In the genomic region with DNA sequence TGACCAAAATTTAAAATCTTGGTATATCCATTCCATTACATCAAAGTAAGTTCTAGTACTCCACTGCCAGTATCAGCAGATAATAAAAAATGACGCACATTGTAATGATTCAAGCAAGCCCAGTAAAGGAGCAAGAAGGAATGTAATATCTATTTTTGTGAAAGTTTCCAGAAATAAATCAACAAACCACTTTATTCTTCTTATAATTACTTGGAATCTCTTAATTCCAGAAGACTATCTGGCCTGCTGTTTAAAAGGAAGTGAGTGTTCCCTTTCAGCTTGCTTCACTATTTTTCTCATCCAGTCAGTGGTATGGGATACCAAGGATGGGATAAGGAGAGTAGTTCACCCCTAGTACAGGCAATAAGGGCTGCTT, we compare ENCODE assay signal across 18 cellular contexts. TPM values are rescaled to one million over a fixed set of nuclear protein-coding genes. Genes with fewer than 3 reads are reported as not detected.
A peak's percentile ranks its signal among the peaks of the same experiment; 100 is the strongest.
DNase-seq lines count a peak whose midpoint lies in the region; ATAC-seq, FAIRE-seq and TF ChIP-seq lines count a peak whose summit lies in the region.
"Had no signal": no experiment of that assay in that cellular context is flagged by ENCODE, and none has a peak within 500 bp of the region (broad histone marks: within the 10 kb centered on the region; RNA-seq: fewer than 3 reads in every experiment).

No MANE protein-coding gene starts in this region.

- H3K4me2 ChIP-seq in GM23248 (ENCODE audit: unreplicated experiment) (peak overlapping the region; percentile 71), H1 (ENCODE audit: insufficient read depth in 1 of 2, low read depth in 2 of 2, low read length in 2 of 2) (peak overlapping the region in 1 of 2 experiments; percentile 49; a peak in 1 of 4 replicates)

- TF ChIP-seq CTCF in H1 (IDR thresholded peaks at IDR 0.05; ENCODE audit: control extremely low read depth in 1 of 3, insufficient read depth in 1 of 3, low read depth in 1 of 3, low read length in 3 of 3) (no peak), left lung (IDR thresholded peaks at IDR 0.05) (no peak), stomach (IDR thresholded peaks at IDR 0.05) (no peak), BE2C (IDR thresholded peaks at IDR 0.05; ENCODE audit: low read depth, low read length) (no peak)

- no peaks in the 10 kb centered on the region for H3K9me2 ChIP-seq in GM23248 (ENCODE audit: insufficient read depth)

- H3K9me3 ChIP-seq in GM23248 (ENCODE audit: low read depth) = no peaks in the 10 kb centered on the region
- H3K9me3 ChIP-seq in H1 (ENCODE audit: insufficient read depth in 2 of 2, low read depth in 1 of 2, low read length in 1 of 2) = peaks cover 0 to 3% of the 10 kb centered on the region in 2 experiments; a peak in 2 of 4 replicates
- H3K9me3 ChIP-seq in left lung = no peaks in the 10 kb centered on the region
- peaks cover 0 to 5% (median 0%) of the 10 kb centered on the region in 4 donors for H3K9me3 ChIP-seq in stomach
- H3K9me3 ChIP-seq in BE2C = no peaks in the 10 kb centered on the region
- H3K9me3 ChIP-seq: SJSA1 had no signal

- H3K14ac ChIP-seq in H1 (ENCODE audit: insufficient read length) = no peak overlapping the region

- no peak overlapping the region for H2BK15ac ChIP-seq in H1 (ENCODE audit: low read length)

- H4K91ac ChIP-seq in H1 (replicated peaks; ENCODE audit: insufficient read length, low read length) = no peak overlapping the region

- POLR2A ChIA-PET in H1 (lab: Charles Lee; ENCODE audit: partially characterized antibody) = interaction anchor here (2.0 kb wide), 1 partner anchor 42 kb away, joined by 6 read pairs; the partner anchor contains the start of gene DSE

- TF ChIP-seq EP300 in H1 (IDR thresholded peaks at IDR 0.05; ENCODE audit: borderline replicate concordance in 1 of 2, low read depth in 2 of 2, low read length in 2 of 2) (no peak), stomach (IDR thresholded peaks at IDR 0.05) (no peak)

- no peak overlapping the region for H2BK20ac ChIP-seq in H1 (ENCODE audit: low read length)

- H3K36me3 ChIP-seq in GM23248 (ENCODE audit: low read depth) (no peaks in the 10 kb centered on the region), H1 (ENCODE audit: control insufficient read depth in 2 of 4, insufficient read depth in 4 of 4, low read length in 3 of 4) (no peaks in the 10 kb centered on the region), left lung (no peaks in the 10 kb centered on the region), stomach (no peaks in the 10 kb centered on the region), BE2C (no peaks in the 10 kb centered on the region)
- H3K36me3 ChIP-seq: SJSA1 had no signal

- CTCF ChIA-PET in H1 (lab: Charles Lee; ENCODE audit: partially characterized antibody) = interaction anchor here (1.3 to 1.6 kb wide), 2 partner anchors 41 to 60 kb away, joined by 4 read pairs; no protein-coding TSS in a partner anchor

- H2BK12ac ChIP-seq in H1 (ENCODE audit: low read depth, low read length) = no peak overlapping the region

- H3K18ac ChIP-seq in H1 (ENCODE audit: extremely low read depth, low read length) = no peak overlapping the region

- peak overlapping the region; percentile 16 for H4K5ac ChIP-seq in H1 (ENCODE audit: insufficient read length, low read depth, low read length)

- no peak overlapping the region for H3K4ac ChIP-seq in H1 (replicated peaks; ENCODE audit: insufficient read length, low read depth, low read length)

- no peak for FAIRE-seq in H1 (lab: Jason Lieb, UNC)
- FAIRE-seq: bronchial epithelial cell, GM12878, HepG2 had no signal

- intact Hi-C loops in left lung (cut with DNase I) (no loop called here), stomach (cut with DNase I; ENCODE audit: low total_unique reads) (no loop called here)

- no peak for TF ChIP-seq RAD21 in H1 (IDR thresholded peaks at IDR 0.05 in 1 of 2, conservative IDR thresholded peaks at IDR 0.05 in 1 of 2; ENCODE audit: low read depth in 2 of 2, low read length in 2 of 2)

- H3K27ac ChIP-seq in GM23248 (peak overlapping the region; percentile 38), H1 (ENCODE audit: low read depth, low read length) (no peak overlapping the region), left lung (peak overlapping the region in 1 of 2 donors; percentile 34), stomach (peak overlapping the region in 3 of 5 donors; percentile 6 to 55 (median 38))
- H3K27ac ChIP-seq: C4-2B, SJSA1, skin epidermis had no signal

- in situ Hi-C loops in GM23248 (cut with MboI) = no loop called here

- 0 out of 2 replicates have a peak overlapping the region, but pooled peaks have one; percentile 21 for H3K4me3 ChIP-seq in GM23248
- H3K4me3 ChIP-seq in H1 (ENCODE audit: extremely low read depth in 1 of 4, insufficient read depth in 2 of 4, low read depth in 3 of 4, low read length in 4 of 4) = peak overlapping the region in 1 of 4 experiments; percentile 31; a peak in 1 of 8 replicates
- H3K4me3 ChIP-seq in left lung = no peak overlapping the region
- no peak overlapping the region for H3K4me3 ChIP-seq in stomach
- H3K4me3 ChIP-seq in BE2C (ENCODE audit: low read depth, low read length) = no peak overlapping the region
- H3K4me3 ChIP-seq: GM12878, SJSA1, skin epidermis had no signal

- TF ChIP-seq POLR2A in H1 (IDR thresholded peaks at IDR 0.05; ENCODE audit: control extremely low read depth in 1 of 2, low read depth in 2 of 2, low read length in 2 of 2) (no peak), stomach (IDR thresholded peaks at IDR 0.05) (no peak)

- H3K79me1 ChIP-seq in H1 (ENCODE audit: low read depth, low read length) = no peaks in the 10 kb centered on the region

- H4K8ac ChIP-seq in H1 (ENCODE audit: extremely low read depth, insufficient read depth, low read length) = no peak overlapping the region

- peaks cover 15% of the 10 kb centered on the region; the same call in 1 of the 2 replicates for H3F3A ChIP-seq in GM23248 (ENCODE audit: insufficient read depth)

- peak; percentile 44 for ATAC-seq in left lung
- no peak for ATAC-seq in GM18861 (IDR thresholded peaks at IDR 0.05; ENCODE audit: unreplicated experiment)
- ATAC-seq: GM12878, HepG2 had no signal

- no peak overlapping the region for H2BK120ac ChIP-seq in H1 (replicated peaks; ENCODE audit: low read depth, low read length)

- H3K4me1 ChIP-seq in GM23248 (ENCODE audit: insufficient read depth) (peaks cover 37% of the 10 kb centered on the region), H1 (replicated peaks in 1 of 4; ENCODE audit: control insufficient read depth in 3 of 4, insufficient read depth in 4 of 4, low read length in 3 of 4) (peaks cover 3 to 32% (median 24%) of the 10 kb centered on the region in 4 experiments; a peak in 6 of 7 replicates), left lung (peaks cover 3 to 7% of the 10 kb centered on the region in 2 donors), stomach (peaks cover 0 to 8% (median 0%) of the 10 kb centered on the region in 4 donors), BE2C (peaks cover 8% of the 10 kb centered on the region; the same call in 1 of the 2 replicates)
- H3K4me1 ChIP-seq: SJSA1 had no signal

- H3K79me2 ChIP-seq in GM23248 (ENCODE audit: insufficient read depth) = no peaks in the 10 kb centered on the region
- no peaks in the 10 kb centered on the region for H3K79me2 ChIP-seq in H1 (ENCODE audit: control insufficient read depth in 1 of 2, insufficient read depth in 2 of 2, low read length in 2 of 2)

- no peak overlapping the region for H3K9ac ChIP-seq in GM23248
- H3K9ac ChIP-seq in H1 (replicated peaks in 1 of 4; ENCODE audit: extremely low read depth in 1 of 4, low read depth in 3 of 4, low read length in 3 of 4) = no peak overlapping the region

- no peak overlapping the region for H2BK5ac ChIP-seq in H1 (ENCODE audit: low read depth, low read length)

- H3K56ac ChIP-seq in H1 (replicated peaks; ENCODE audit: insufficient read length, low read depth, low read length) = no peak overlapping the region

- no peaks in the 10 kb centered on the region for H3K27me3 ChIP-seq in GM23248 (replicated peaks; ENCODE audit: insufficient read depth)
- no peaks in the 10 kb centered on the region for H3K27me3 ChIP-seq in H1 (replicated peaks in 1 of 4; ENCODE audit: control insufficient read depth in 3 of 4, extremely low read depth in 1 of 4, insufficient read depth in 3 of 4, low read length in 3 of 4)
- no peaks in the 10 kb centered on the region for H3K27me3 ChIP-seq in left lung
- no peaks in the 10 kb centered on the region for H3K27me3 ChIP-seq in stomach
- H3K27me3 ChIP-seq in BE2C = no peaks in the 10 kb centered on the region
- H3K27me3 ChIP-seq: SJSA1 had no signal

- H2AFZ ChIP-seq in GM23248 (peak overlapping the region; percentile 46), H1 (ENCODE audit: low read length) (no peak overlapping the region)

- no peak overlapping the region for H2AK5ac ChIP-seq in H1 (ENCODE audit: low read depth, low read length)

- H3K23ac ChIP-seq in H1 (ENCODE audit: insufficient read length) = no peak overlapping the region

- 5 to 12% methylated on average over 1 of the region's 1 CpG for WGBS in GM23248 (ENCODE audit: low coverage in 1 of 2, low lambda C conversion rate in 2 of 2, missing lambda C conversion rate in 2 of 2), 2 experiments
- 54% methylated on average over 1 of the region's 1 CpG; no CpG with 5 or more reads in 1 of the 2 experiments for WGBS in H1 (ENCODE audit: extremely low coverage in 1 of 2, insufficient coverage in 1 of 2, insufficient read length in 1 of 2, insufficient replicate concordance in 2 of 2, low coverage in 1 of 2, low lambda C conversion rate in 2 of 2, missing lambda C conversion rate in 1 of 2), 2 experiments
- WGBS in stomach, 5 donors = 69 to 91% (median 78%) methylated on average over 1 of the region's 1 CpG

- no peaks in the 10 kb centered on the region for H3K23me2 ChIP-seq in H1 (ENCODE audit: low read depth, low read length)

- DNase-seq in GM23248 (peak; percentile 42), H1 (ENCODE audit: low read depth in 1 of 2, low spot score in 2 of 2) (no peak), left lung (no peak), stomach (no peak), BE2C (no peak), islet precursor cell (no peak), NCI-H2227 (lab: John Stamatoyannopoulos, UW; ENCODE audit: unreplicated experiment) (no peak)
- DNase-seq: activated CD8-positive, alpha-beta memory T cell treated with anti-CD3 and anti-CD28 coated beads for 24 hours; activated naive CD4-positive, alpha-beta T cell; DMS79 treated with DMSO at 0.1 percent for 48 hours; head of caudate nucleus had no signal

- H4K20me1 ChIP-seq in GM23248 (ENCODE audit: insufficient read depth) (no peaks in the 10 kb centered on the region), H1 (replicated peaks in 1 of 2; ENCODE audit: control insufficient read depth in 1 of 2, insufficient read depth in 2 of 2, low read length in 2 of 2) (no peaks in the 10 kb centered on the region)

RNA-seq across cellular contexts. Expression of gene DSE, which starts 42.2 kb away (rescaled TPM):
- total RNA-seq in GM23248 (2014; rRNA removed; shearing (Covaris generic)) = 76.9 and 83.9 TPM in 2 replicates
- 42.7 and 44.6 TPM in 2 replicates for polyA plus RNA-seq in GM23248 (2016; fragmentation: Nextera tagmentation; extraction: Ambion mirVana)
- total RNA-seq in H1 (2021; fragmentation: NEBNext Ultra II Directional; extraction: Animal tissue kit (Norgen Biotek cat#: 25700)) = 88.0 and 94.4 TPM in 2 replicates
- 32.5 and 41.8 TPM in 2 replicates for polyA plus RNA-seq in H1 (2011; rRNA removed)
- 28.3 TPM for polyA plus RNA-seq in H1 (2011; cell fraction: cytosol; rRNA removed)
- 65.3 TPM for polyA plus RNA-seq in H1 (2011; cell fraction: nucleus; rRNA removed)
- 32.5 to 44.3 TPM (median 39.1 TPM) in 4 replicates for polyA plus RNA-seq in H1 (2012, experiment 1 of 2)
- 3.6 TPM for polyA plus RNA-seq in H1 (2012, experiment 2 of 2)
- 49.6 TPM for polyA plus RNA-seq in H1 (2013, experiment 1 of 2)
- 54.4 TPM for polyA plus RNA-seq in H1 (2013, experiment 2 of 2)
- 92.5 and 116 TPM in 2 replicates for polyA minus RNA-seq in H1 (2011; rRNA and poly(A)+ RNA removed)
- polyA minus RNA-seq in H1 (2011; cell fraction: cytosol; rRNA and poly(A)+ RNA removed) = 29.2 TPM
- 98.4 TPM for polyA minus RNA-seq in H1 (2011; cell fraction: nucleus; rRNA and poly(A)+ RNA removed)
- total RNA-seq in left lung = 10 to 100 TPM; 39.7 to 85.6 TPM
- 10 to 100 TPM in 4 of 5 donors, 1 to 10 TPM in 1; 3.8 to 39.8 (median 15.8) TPM for total RNA-seq in stomach
- 10 to 100 TPM in 1 of 3 donors, 1 to 10 TPM in 2; 3.9 to 10.7 (median 7.7) TPM for polyA plus RNA-seq in stomach
- 3.7 TPM for polyA plus RNA-seq in BE2C (2012; ENCODE audit: insufficient read depth, insufficient read length, low read depth)

RNA-seq across cellular contexts. Expression of gene TSPYL1, which starts 48.8 kb away (rescaled TPM):
- total RNA-seq in GM23248 (2014; rRNA removed; shearing (Covaris generic)) = 79.4 and 89.1 TPM in 2 replicates
- polyA plus RNA-seq in GM23248 (2016; fragmentation: Nextera tagmentation; extraction: Ambion mirVana) = 71.5 and 73.5 TPM in 2 replicates
- total RNA-seq in H1 (2021; fragmentation: NEBNext Ultra II Directional; extraction: Animal tissue kit (Norgen Biotek cat#: 25700)) = 77.9 and 79.1 TPM in 2 replicates
- 31.5 and 33.2 TPM in 2 replicates for polyA plus RNA-seq in H1 (2011; rRNA removed)
- polyA plus RNA-seq in H1 (2011; cell fraction: cytosol; rRNA removed) = 27.3 TPM
- 19.8 TPM for polyA plus RNA-seq in H1 (2011; cell fraction: nucleus; rRNA removed)
- 36.6 to 49.2 TPM (median 41.4 TPM) in 4 replicates for polyA plus RNA-seq in H1 (2012, experiment 1 of 2)
- 19.4 TPM for polyA plus RNA-seq in H1 (2012, experiment 2 of 2)
- polyA plus RNA-seq in H1 (2013, experiment 1 of 2) = 35.9 TPM
- 35.1 TPM for polyA plus RNA-seq in H1 (2013, experiment 2 of 2)
- polyA minus RNA-seq in H1 (2011; rRNA and poly(A)+ RNA removed) = 86.5 and 91.0 TPM in 2 replicates
- polyA minus RNA-seq in H1 (2011; cell fraction: cytosol; rRNA and poly(A)+ RNA removed) = 37.2 TPM
- 34.1 TPM for polyA minus RNA-seq in H1 (2011; cell fraction: nucleus; rRNA and poly(A)+ RNA removed)
- 10 to 100 TPM; 61.9 to 89.3 TPM for total RNA-seq in left lung
- total RNA-seq in stomach = 10 to 100 TPM in 4 of 5 donors, 1 to 10 TPM in 1; 2.9 to 77.1 (median 33.5) TPM
- polyA plus RNA-seq in stomach = 10 to 100 TPM; 19.6 to 30.7 (median 25.7) TPM
- 24.8 TPM for polyA plus RNA-seq in BE2C (2012; ENCODE audit: insufficient read depth, insufficient read length, low read depth)
